In the genomic region with DNA sequence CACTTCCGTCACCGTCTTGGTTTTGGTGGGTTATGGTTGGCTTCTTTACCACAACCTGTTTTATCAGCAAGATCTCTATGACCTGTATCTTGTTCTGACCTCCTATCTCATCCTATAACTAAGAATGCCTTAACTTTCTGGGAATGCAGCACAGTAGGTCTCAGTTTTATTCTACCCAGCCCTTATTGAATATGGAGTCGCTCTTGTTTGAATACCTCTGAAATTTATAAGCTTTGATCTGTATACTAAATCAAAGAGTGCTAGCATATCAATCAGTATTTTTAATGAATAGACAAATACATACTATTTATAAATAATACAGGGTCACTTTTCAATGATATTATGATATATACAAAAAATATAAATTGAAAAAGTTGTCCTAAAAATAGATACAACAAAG, we compare ENCODE assay signal across 35 cellular contexts.
A peak's percentile ranks its signal among the peaks of the same experiment; 100 is the strongest.
DNase-seq lines count a peak whose midpoint lies in the region; ATAC-seq, FAIRE-seq and TF ChIP-seq lines count a peak whose summit lies in the region.
"Had no signal": no experiment of that assay in that cellular context is flagged by ENCODE, and none has a peak within 500 bp of the region (broad histone marks: within the 10 kb centered on the region; RNA-seq: fewer than 3 reads in every experiment).

No MANE protein-coding gene starts in this region.

- H2AFZ ChIP-seq in HCT116 (ENCODE audit: low read depth, low read length, poor library complexity, severe bottlenecking), result peak overlapping the region; percentile 67
- H2AFZ ChIP-seq in K562 (ENCODE audit: low read depth, low read length), result no peak overlapping the region

- H3K4me2 ChIP-seq in HCT116 (ENCODE audit: low read length) (no peak overlapping the region), K562 (ENCODE audit: insufficient read depth, low read length) (no peak overlapping the region)
- H3K4me2 ChIP-seq: A549, BLaER1 had no signal

- no peak for ATAC-seq in HCT116
- ATAC-seq in K562, result no peak
- ATAC-seq in foreskin keratinocyte, result no peak
- no peak for ATAC-seq in GM19455 (IDR thresholded peaks at IDR 0.05; ENCODE audit: unreplicated experiment)
- ATAC-seq: A549; CD8-positive, alpha-beta T cell had no signal

- RAD21 ChIA-PET in HCT116 (lab: Charles Lee; ENCODE audit: low non-redundant PET in 1 of 2, low total read pairs in 2 of 2, uncharacterized antibody in 2 of 2, unreplicated experiment in 2 of 2), result no interaction called here

- H3K9me3 Mint-ChIP-seq in activated T-helper 1 cell treated with anti-CD3 and anti-CD28 coated beads, Interleukin-12 subunit alpha, Interleukin-12 subunit beta, Interleukin-2, Interleukin-4 antibody, amounts not matched to agents 30 ng/mL and 10 ng/mL and 1 ng/mL, durations not matched to agents 14 hours and 24 hours and 36 hours, result no peaks in the 10 kb centered on the region
- H3K9me3 Mint-ChIP-seq: CD4-positive, alpha-beta T cell; CD8-positive, alpha-beta T cell had no signal

- POLR2A ChIA-PET in HCT116 (lab: Charles Lee), result no interaction called here
- POLR2A ChIA-PET in K562 (lab: Yijun Ruan, JAX), result no interaction called here

- TF ChIP-seq EP300 in K562 (IDR thresholded peaks at IDR 0.05; ENCODE audit: low read length), result no peak

- H3K36me3 ChIP-seq in HCT116 (ENCODE audit: control insufficient read depth in 1 of 2, insufficient read depth in 2 of 2, low read length in 2 of 2), result no peaks in the 10 kb centered on the region
- no peaks in the 10 kb centered on the region for H3K36me3 ChIP-seq in K562 (ENCODE audit: control insufficient read depth, insufficient read depth, low read length)
- H3K36me3 ChIP-seq: BE2C; BLaER1; BLaER1 treated with 17β-estradiol and CSF1 and Interleukin-3, amounts not matched to agents 10 nM and 100 nM had no signal

- 0% methylated on average over 3 of the region's 3 CpGs for WGBS in K562 (ENCODE audit: insufficient coverage, low coverage, missing lambda C conversion rate)

- H3K27ac ChIP-seq in HCT116 (ENCODE audit: low read depth, low read length), result no peak overlapping the region
- no peak overlapping the region for H3K27ac ChIP-seq in K562 (ENCODE audit: extremely low read depth, low read depth, low read length)
- H3K27ac ChIP-seq in foreskin keratinocyte, result peak overlapping the region; percentile 38
- H3K27ac ChIP-seq: 22Rv1; A549; BLaER1; BLaER1 treated with 17β-estradiol and CSF1 and Interleukin-3, amounts not matched to agents 10 nM and 100 nM; C4-2B had no signal

- H3K9me2 ChIP-seq in HCT116 (ENCODE audit: insufficient read depth), result no peaks in the 10 kb centered on the region; the same call in 1 of the 2 replicates

- BruUV-seq in HCT116 (replicated peaks; lab: Mats Ljungman, UMichigan) (no TSS peak), K562 (replicated peaks; lab: Mats Ljungman, UMichigan) (no TSS peak)

- H3K4me3 ChIP-seq in HCT116 (replicated peaks in 1 of 2; ENCODE audit: low read depth in 1 of 2, low read length in 2 of 2) (no peak overlapping the region), K562 (no peak overlapping the region)
- H3K4me3 ChIP-seq: A549; BLaER1; BLaER1 treated with 17β-estradiol and CSF1 and Interleukin-3, amounts not matched to agents 10 nM and 100 nM had no signal

- no peaks in the 10 kb centered on the region for H3K36me3 Mint-ChIP-seq in activated T-helper 1 cell treated with anti-CD3 and anti-CD28 coated beads, Interleukin-12 subunit alpha, Interleukin-12 subunit beta, Interleukin-2, Interleukin-4 antibody, amounts not matched to agents 30 ng/mL and 10 ng/mL and 1 ng/mL, durations not matched to agents 14 hours and 24 hours and 36 hours (ENCODE audit: low read depth)
- H3K36me3 Mint-ChIP-seq: CD14-positive monocyte; CD4-positive, alpha-beta memory T cell; CD4-positive, CD25-positive, alpha-beta regulatory T cell; CD8-positive, alpha-beta memory T cell; CD8-positive, alpha-beta T cell had no signal

- CTCF ChIA-PET in HCT116 (lab: Charles Lee) (no interaction called here), K562 (lab: Yijun Ruan, JAX; ENCODE audit: low intra/inter-chr PET ratio) (interaction anchor here (0.6 kb wide), 1 partner anchor 22 kb away, joined by 3 read pairs; no protein-coding TSS in a partner anchor)

- H3K9ac ChIP-seq in HCT116 (ENCODE audit: low read length) (no peak overlapping the region), K562 (ENCODE audit: insufficient read depth in 1 of 2, low read depth in 2 of 2, low read length in 2 of 2) (no peak overlapping the region)
- H3K9ac ChIP-seq: BLaER1; BLaER1 treated with 17β-estradiol and CSF1 and Interleukin-3, amounts not matched to agents 10 nM and 100 nM had no signal

- no peaks in the 10 kb centered on the region for H3K79me2 ChIP-seq in HCT116 (ENCODE audit: insufficient read depth, low read length)
- no peaks in the 10 kb centered on the region for H3K79me2 ChIP-seq in K562 (ENCODE audit: control insufficient read depth, insufficient read depth, low read length)

- no peaks in the 10 kb centered on the region for H3K9me1 ChIP-seq in K562 (ENCODE audit: control insufficient read depth, insufficient read depth, low read length)

- TF ChIP-seq POLR2A in HCT116 (IDR thresholded peaks at IDR 0.05; ENCODE audit: borderline replicate concordance, extremely low read depth, insufficient read depth, insufficient read length) (no peak), K562 (conservative IDR thresholded peaks at IDR 0.05) (no peak)

- no peaks in the 10 kb centered on the region for H3K27me3 Mint-ChIP-seq in activated T-helper 1 cell treated with anti-CD3 and anti-CD28 coated beads, Interleukin-12 subunit alpha, Interleukin-12 subunit beta, Interleukin-2, Interleukin-4 antibody, amounts not matched to agents 30 ng/mL and 10 ng/mL and 1 ng/mL, durations not matched to agents 14 hours and 24 hours and 36 hours (ENCODE audit: insufficient read depth)
- H3K27me3 Mint-ChIP-seq: B cell; CD4-positive, alpha-beta memory T cell; CD4-positive, alpha-beta T cell; CD4-positive, CD25-positive, alpha-beta regulatory T cell; CD8-positive, alpha-beta memory T cell had no signal

- H4K20me1 ChIP-seq in HCT116 (ENCODE audit: insufficient read depth), result no peaks in the 10 kb centered on the region
- no peaks in the 10 kb centered on the region for H4K20me1 ChIP-seq in K562 (replicated peaks; ENCODE audit: control insufficient read depth, insufficient read depth, low read length)
- H4K20me1 ChIP-seq: BLaER1; BLaER1 treated with 17β-estradiol and CSF1 and Interleukin-3, amounts not matched to agents 10 nM and 100 nM had no signal

- DNase-seq in HCT116 (ENCODE audit: low read depth, low spot score), result no peak
- no peak for DNase-seq in K562 (ENCODE audit: extremely low read depth in 1 of 4, low spot score in 3 of 4)
- no peak for DNase-seq in foreskin keratinocyte
- no peak for DNase-seq in SKM-1 treated with dmso at 0.1 percent for 144 hours (lab: John Stamatoyannopoulos, UW; ENCODE audit: unreplicated experiment)
- DNase-seq in activated T-helper 1 cell treated with anti-CD3 and anti-CD28 coated beads, Interleukin-12 subunit alpha, Interleukin-12 subunit beta, Interleukin-2, Interleukin-4 antibody, amounts not matched to agents 30 ng/mL and 10 ng/mL and 1 ng/mL, durations not matched to agents 14 hours and 24 hours and 36 hours (ENCODE audit: low spot score), result no peak
- no peak for DNase-seq in germinal center (ENCODE audit: low spot score)
- DNase-seq: 8988T; ACHN; AML-193; BE2C; C1 segment of cervical spinal cord; Caco-2; Calu3; CD4-positive, alpha-beta memory T cell; CD4-positive, alpha-beta T cell; CD4-positive, CD25-positive, alpha-beta regulatory T cell; CD8-positive, alpha-beta memory T cell; CD8-positive, alpha-beta T cell; COR-L47; DMS 273 treated with DMSO at 0.1 percent for 48 hours; DMS153; DMS79; DMS79 treated with DMSO at 0.1 percent for 48 hours; DND-41; EL had no signal

- peaks cover 2 to 16% of the 10 kb centered on the region in 2 experiments; a peak in 3 of 4 replicates for H3K4me1 ChIP-seq in HCT116 (ENCODE audit: control insufficient read depth in 1 of 2, insufficient read depth in 2 of 2, low read length in 2 of 2)
- no peaks in the 10 kb centered on the region for H3K4me1 ChIP-seq in K562 (replicated peaks in 1 of 2; ENCODE audit: control insufficient read depth in 2 of 2, insufficient read depth in 2 of 2, low read length in 2 of 2)
- peaks cover 5% of the 10 kb centered on the region for H3K4me1 ChIP-seq in foreskin keratinocyte
- H3K4me1 ChIP-seq: A549, BE2C, BLaER1, Caco-2 had no signal

- TF ChIP-seq RAD21 in HCT116 (IDR thresholded peaks at IDR 0.05; ENCODE audit: low read depth), result no peak
- no peak for TF ChIP-seq RAD21 in K562 (CRISPR knock-in tag; conservative IDR thresholded peaks at IDR 0.05 in 1 of 2, IDR thresholded peaks at IDR 0.05 in 1 of 2)

- in situ Hi-C loops in K562 (cut with MboI), result no loop called here

- H3K4me3 Mint-ChIP-seq in activated T-helper 1 cell treated with anti-CD3 and anti-CD28 coated beads, Interleukin-12 subunit alpha, Interleukin-12 subunit beta, Interleukin-2, Interleukin-4 antibody, amounts not matched to agents 30 ng/mL and 10 ng/mL and 1 ng/mL, durations not matched to agents 14 hours and 24 hours and 36 hours, result no peak overlapping the region
- H3K4me3 Mint-ChIP-seq: B cell; CD4-positive, alpha-beta memory T cell; CD4-positive, alpha-beta T cell; CD4-positive, CD25-positive, alpha-beta regulatory T cell; CD8-positive, alpha-beta memory T cell; CD8-positive, alpha-beta T cell had no signal

- no peaks in the 10 kb centered on the region for H3K4me1 Mint-ChIP-seq in activated T-helper 1 cell treated with anti-CD3 and anti-CD28 coated beads, Interleukin-12 subunit alpha, Interleukin-12 subunit beta, Interleukin-2, Interleukin-4 antibody, amounts not matched to agents 30 ng/mL and 10 ng/mL and 1 ng/mL, durations not matched to agents 14 hours and 24 hours and 36 hours (ENCODE audit: low read depth)
- H3K4me1 Mint-ChIP-seq: B cell; CD4-positive, alpha-beta memory T cell; CD4-positive, CD25-positive, alpha-beta regulatory T cell; CD8-positive, alpha-beta memory T cell had no signal

- intact Hi-C loops in HCT116 (cut with micrococcal nuclease), result no loop called here
- intact Hi-C loops in K562 (cut with micrococcal nuclease), result no loop called here
- intact Hi-C loops in activated T-helper 1 cell treated with anti-CD3 and anti-CD28 coated beads, Interleukin-12 subunit alpha, Interleukin-12 subunit beta, Interleukin-2, Interleukin-4 antibody, amounts not matched to agents 30 ng/mL and 10 ng/mL and 1 ng/mL, durations not matched to agents 14 hours and 24 hours and 36 hours (cut with micrococcal nuclease), result no loop called here

- no peak for TF ChIP-seq CTCF in HCT116 (IDR thresholded peaks at IDR 0.05 in 2 of 3, conservative IDR thresholded peaks at IDR 0.05 in 1 of 3; ENCODE audit: borderline replicate concordance in 1 of 3, insufficient read depth in 1 of 3, low read depth in 2 of 3, low read length in 2 of 3)
- TF ChIP-seq CTCF in K562 (IDR thresholded peaks at IDR 0.05 in 2 of 3, conservative IDR thresholded peaks at IDR 0.05 in 1 of 3; ENCODE audit: insufficient read depth in 2 of 3, low read depth in 1 of 3, low read length in 3 of 3), result no peak
- no peak for TF ChIP-seq CTCF in foreskin keratinocyte (conservative IDR thresholded peaks at IDR 0.05)

- FAIRE-seq in K562 (lab: Jason Lieb, UNC), result no peak
- FAIRE-seq in endometrium (lab: Jason Lieb, UNC), result peak; percentile 46
- FAIRE-seq: A549, D721Med had no signal

- H3K27me3 ChIP-seq in HCT116 (ENCODE audit: insufficient read depth, low read length), result no peaks in the 10 kb centered on the region
- no peaks in the 10 kb centered on the region for H3K27me3 ChIP-seq in K562 (ENCODE audit: control insufficient read depth in 2 of 2, insufficient read depth in 2 of 2, low read length in 2 of 2)
- no peaks in the 10 kb centered on the region for H3K27me3 ChIP-seq in foreskin keratinocyte
- H3K27me3 ChIP-seq: BE2C; BLaER1; BLaER1 treated with 17β-estradiol and CSF1 and Interleukin-3, amounts not matched to agents 10 nM and 100 nM had no signal

- no peak overlapping the region for H3K27ac Mint-ChIP-seq in activated T-helper 1 cell treated with anti-CD3 and anti-CD28 coated beads, Interleukin-12 subunit alpha, Interleukin-12 subunit beta, Interleukin-2, Interleukin-4 antibody, amounts not matched to agents 30 ng/mL and 10 ng/mL and 1 ng/mL, durations not matched to agents 14 hours and 24 hours and 36 hours
- H3K27ac Mint-ChIP-seq: B cell; CD4-positive, alpha-beta memory T cell; CD4-positive, alpha-beta T cell; CD4-positive, CD25-positive, alpha-beta regulatory T cell; CD8-positive, alpha-beta memory T cell; CD8-positive, alpha-beta T cell had no signal

- no peaks in the 10 kb centered on the region for H3K9me3 ChIP-seq in HCT116 (ENCODE audit: control insufficient read depth in 1 of 2, insufficient read depth in 1 of 2, low read depth in 1 of 2, low read length in 2 of 2)
- H3K9me3 ChIP-seq in K562 (replicated peaks; ENCODE audit: control insufficient read depth, insufficient read depth, low read depth, low read length), result no peaks in the 10 kb centered on the region
- H3K9me3 ChIP-seq: A549; BE2C; BLaER1; BLaER1 treated with 17β-estradiol and CSF1 and Interleukin-3, amounts not matched to agents 10 nM and 100 nM; Caco-2 had no signal
